27 cellular contexts compared by ENCODE assay signal in the genomic region with DNA sequence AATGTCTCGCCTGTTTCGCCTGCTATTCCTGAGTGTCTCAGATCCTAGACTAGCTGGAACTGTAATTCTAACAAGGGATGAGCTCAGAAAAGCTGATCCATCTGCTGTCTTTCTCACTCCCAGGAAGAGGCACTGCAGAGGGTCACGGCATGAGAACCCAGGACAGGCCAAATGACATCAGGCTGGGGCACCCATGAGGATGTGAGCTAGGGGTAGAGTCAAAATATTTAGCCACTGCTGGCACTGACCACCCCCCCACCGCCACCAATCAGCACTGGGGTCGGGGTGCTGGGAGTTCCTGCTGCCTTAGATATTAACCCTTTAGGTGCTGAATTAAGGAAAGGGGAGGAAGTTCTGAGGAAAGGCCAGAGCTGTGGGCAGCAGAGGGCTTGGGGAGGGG.
DNase-seq lines count a peak whose midpoint lies in the region; ATAC-seq, FAIRE-seq and TF ChIP-seq lines count a peak whose summit lies in the region.
"Had no signal": no experiment of that assay in that cellular context is flagged by ENCODE, and none has a peak within 500 bp of the region (broad histone marks: within the 10 kb centered on the region; RNA-seq: fewer than 3 reads in every experiment).

No MANE protein-coding gene starts in this region.

- FAIRE-seq in GM12891 (lab: Jason Lieb, UNC) = no peak
- FAIRE-seq: small intestine had no signal

- H3K27me3 ChIP-seq in Peyer's patch = no peaks in the 10 kb centered on the region
- H3K27me3 ChIP-seq: ascending aorta, ovary had no signal

- H3K4me3 ChIP-seq in Peyer's patch = no peak overlapping the region
- H3K4me3 ChIP-seq: ascending aorta, lung, mucosa of descending colon, ovary, tibial nerve had no signal

- no peaks in the 10 kb centered on the region for H3K9me3 ChIP-seq in Peyer's patch
- H3K9me3 ChIP-seq: ascending aorta, mucosa of descending colon, ovary, tibial nerve had no signal

- no peaks in the 10 kb centered on the region for H3K9me3 Mint-ChIP-seq in activated naive CD8-positive, alpha-beta T cell treated with anti-CD3 and anti-CD28 coated beads, Interleukin-2, amount 50 U/mL, for 24 hours
- H3K9me3 Mint-ChIP-seq: activated CD8-positive, alpha-beta T cell treated with anti-CD3 and anti-CD28 coated beads for 36 hours; activated naive CD8-positive, alpha-beta T cell treated with anti-CD3 and anti-CD28 coated beads for 36 hours; natural killer cell treated with Interleukin-12 subunit alpha and Interleukin-12 subunit beta and Interleukin-15 and Interleukin-18, amount 100 ng/mL, for 72 hours had no signal

- no peaks in the 10 kb centered on the region for H3K4me1 Mint-ChIP-seq in activated naive CD8-positive, alpha-beta T cell treated with anti-CD3 and anti-CD28 coated beads, Interleukin-2, amount 50 U/mL, for 24 hours
- H3K4me1 Mint-ChIP-seq: activated naive CD8-positive, alpha-beta T cell treated with anti-CD3 and anti-CD28 coated beads for 36 hours had no signal

- intact Hi-C loops in cardiac septum (cut with DNase I) = no loop called here
- intact Hi-C loops in left ventricle myocardium superior (cut with micrococcal nuclease) = no loop called here

- H3K27me3 Mint-ChIP-seq in activated naive CD8-positive, alpha-beta T cell treated with anti-CD3 and anti-CD28 coated beads, Interleukin-2, amount 50 U/mL, for 24 hours = peaks cover 24% of the 10 kb centered on the region

- H3K4me1 ChIP-seq in Peyer's patch = peaks cover 0 to 7% (median 0%) of the 10 kb centered on the region in 4 donors
- H3K4me1 ChIP-seq: ascending aorta had no signal

- no peak for ATAC-seq in left ventricle myocardium superior
- no peak for ATAC-seq in activated naive CD8-positive, alpha-beta T cell treated with anti-CD3 and anti-CD28 coated beads, Interleukin-2, amount 50 U/mL, for 24 hours
- no peak for ATAC-seq in HG03571 (IDR thresholded peaks at IDR 0.05; ENCODE audit: unreplicated experiment)
- ATAC-seq: activated CD8-positive, alpha-beta T cell treated with anti-CD3 and anti-CD28 coated beads for 36 hours; mucosa of descending colon had no signal

- no peak overlapping the region for H3K27ac ChIP-seq in Peyer's patch
- H3K27ac ChIP-seq: ascending aorta, HL-60, ovary, tibial nerve had no signal

- TF ChIP-seq POLR2A in Peyer's patch (IDR thresholded peaks at IDR 0.05) = no peak
- no peak for TF ChIP-seq POLR2A in GM12891 (IDR thresholded peaks at IDR 0.05; ENCODE audit: low read depth, low read length)

- DNase-seq in cardiac septum (ENCODE audit: low spot score) (peak; percentile 15), left ventricle myocardium superior (no peak), NCI-H69 (lab: John Stamatoyannopoulos, UW) (peak; percentile 51), iPS-NIHi11 (ENCODE audit: low spot score) (peak; percentile 28), Peyer's patch (no peak), GM12891 (ENCODE audit: insufficient read length, low spot score) (no peak)
- DNase-seq in activated naive CD8-positive, alpha-beta T cell treated with anti-CD3 and anti-CD28 coated beads, Interleukin-2, amount 50 U/mL, for 24 hours = no peak
- DNase-seq: activated CD4-positive, alpha-beta T cell treated with anti-CD3 and anti-CD28 coated beads for 1 hour; activated CD8-positive, alpha-beta T cell treated with anti-CD3 and anti-CD28 coated beads for 36 hours; activated naive CD8-positive, alpha-beta T cell treated with anti-CD3 and anti-CD28 coated beads for 36 hours; central memory CD4-positive, alpha-beta T cell; dermis blood vessel endothelial cell; GF-D8; mucosa of descending colon; NCI-H2029; NCI-H2227 treated with DMSO at 0.1 percent for 48 hours; NCI-H526 treated with DMSO at 0.1 percent for 48 hours; ovary; RPMI8226; small intestine; stimulated activated CD4-positive, alpha-beta T cell treated with anti-CD3 and anti-CD28 coated beads, Interleukin-1b, Interleukin-23, amount 100 ng/mL, for 48 hours had no signal

- no peak for TF ChIP-seq CTCF in Peyer's patch (IDR thresholded peaks at IDR 0.05)

- no peak overlapping the region for H3K27ac Mint-ChIP-seq in activated naive CD8-positive, alpha-beta T cell treated with anti-CD3 and anti-CD28 coated beads, Interleukin-2, amount 50 U/mL, for 24 hours
- H3K27ac Mint-ChIP-seq: activated CD8-positive, alpha-beta T cell treated with anti-CD3 and anti-CD28 coated beads for 36 hours; activated naive CD8-positive, alpha-beta T cell treated with anti-CD3 and anti-CD28 coated beads for 36 hours; natural killer cell treated with Interleukin-12 subunit alpha and Interleukin-12 subunit beta and Interleukin-15 and Interleukin-18, amount 100 ng/mL, for 72 hours had no signal

- no peaks in the 10 kb centered on the region for H3K36me3 ChIP-seq in Peyer's patch
- H3K36me3 ChIP-seq: ascending aorta, ovary, tibial nerve had no signal

- H3K4me3 Mint-ChIP-seq in activated naive CD8-positive, alpha-beta T cell treated with anti-CD3 and anti-CD28 coated beads, Interleukin-2, amount 50 U/mL, for 24 hours = no peak overlapping the region
- H3K4me3 Mint-ChIP-seq: activated CD8-positive, alpha-beta T cell treated with anti-CD3 and anti-CD28 coated beads for 36 hours; activated naive CD8-positive, alpha-beta T cell treated with anti-CD3 and anti-CD28 coated beads for 36 hours; natural killer cell treated with Interleukin-12 subunit alpha and Interleukin-12 subunit beta and Interleukin-15 and Interleukin-18, amount 100 ng/mL, for 72 hours had no signal

- H3K36me3 Mint-ChIP-seq in activated naive CD8-positive, alpha-beta T cell treated with anti-CD3 and anti-CD28 coated beads, Interleukin-2, amount 50 U/mL, for 24 hours (ENCODE audit: low read depth) = no peaks in the 10 kb centered on the region
- H3K36me3 Mint-ChIP-seq: activated naive CD8-positive, alpha-beta T cell treated with anti-CD3 and anti-CD28 coated beads for 36 hours; natural killer cell treated with Interleukin-12 subunit alpha and Interleukin-12 subunit beta and Interleukin-15 and Interleukin-18, amount 100 ng/mL, for 72 hours had no signal

TF ChIP-seq in GM12891, 5 proteins besides CTCF, POLR2A, EP300 and RAD21:
- TF ChIP-seq POLR2AphosphoS5 (IDR thresholded peaks at IDR 0.05; ENCODE audit: low read depth, low read length) = no peak
- TF ChIP-seq TAF1 (IDR thresholded peaks at IDR 0.05; ENCODE audit: low read depth, low read length) = no peak
- TF ChIP-seq PAX5 (IDR thresholded peaks at IDR 0.05; ENCODE audit: insufficient read depth, low read length, severe bottlenecking) = no peak
- no peak for TF ChIP-seq SPI1 (IDR thresholded peaks at IDR 0.05; ENCODE audit: low read depth, low read length)
- no peak for TF ChIP-seq POU2F2 (IDR thresholded peaks at IDR 0.05; ENCODE audit: low read depth, low read length)
TF ChIP-seq in GM12891: peak in this region for 0.

Comparison
In these comparisons a context has a peak if more than half of its experiments do, and no peak if none do; other contexts are left out.
1. DNase-seq: peak in cardiac septum (single experiment), NCI-H69 (single experiment) and iPS-NIHi11 (single experiment); none in left ventricle myocardium superior (single experiment), Peyer's patch (0 of 3), activated naive CD8-positive, alpha-beta T cell treated with anti-CD3 and anti-CD28 coated beads, Interleukin-2, amount 50 U/mL, for 24 hours (single experiment) and GM12891 (single experiment).